In genomic region chr10:124222298-124223000, GRCh38 we compare ENCODE assay signal across 16 cellular contexts.
DNase-seq lines count a peak whose midpoint lies in the region; ATAC-seq, FAIRE-seq and TF ChIP-seq lines count a peak whose summit lies in the region.
"Had no signal": no experiment of that assay in that cellular context is flagged by ENCODE, and none has a peak within 500 bp of the region (broad histone marks: within the 10 kb centered on the region; RNA-seq: fewer than 3 reads in every experiment).

No MANE protein-coding gene starts in this region.

- no peak overlapping the region for H4K8ac ChIP-seq in neuronal stem cell (ENCODE audit: low read depth, low read length)

- peaks cover 2% of the 10 kb centered on the region for H3K36me3 Mint-ChIP-seq in astrocyte (ENCODE audit: low read depth, unreplicated experiment)

- no peak overlapping the region for H3K23ac ChIP-seq in neuronal stem cell (ENCODE audit: low read depth, low read length, poor library complexity)

- H3K4me1 ChIP-seq in astrocyte (ENCODE audit: insufficient read depth, low read length) (peaks cover 30% of the 10 kb centered on the region), neuronal stem cell (ENCODE audit: control insufficient read depth in 2 of 2, insufficient read depth in 1 of 2, low read depth in 1 of 2, low read length in 2 of 2) (peaks cover 0 to 5% of the 10 kb centered on the region in 2 donors)

- no peak overlapping the region for H3K9ac ChIP-seq in astrocyte (ENCODE audit: low read length)
- H3K9ac ChIP-seq in neuronal stem cell (ENCODE audit: low read depth, low read length, poor library complexity) = no peak overlapping the region

- peak overlapping the region; percentile 27 for H2AK5ac ChIP-seq in neuronal stem cell (ENCODE audit: low read depth, low read length)

- H3K4me3 ChIP-seq in astrocyte (ENCODE audit: insufficient read depth, low read depth, low read length) (no peak overlapping the region), neuronal stem cell (ENCODE audit: low read length in 2 of 2) (no peak overlapping the region)
- H3K4me3 ChIP-seq: left ventricle myocardium inferior had no signal

- peak; percentile 10 for DNase-seq in astrocyte (ENCODE audit: low read depth)
- DNase-seq in neuronal stem cell (ENCODE audit: low spot score) = no peak
- DNase-seq in NK-92 treated with Interleukin-12 subunit alpha and Interleukin-12 subunit beta, amount 100 ng/mL, for 24 hours (lab: John Stamatoyannopoulos, UW) = no peak
- DNase-seq: foreskin fibroblast, left ventricle myocardium inferior, NCI-H187 had no signal

- H3K18ac ChIP-seq in neuronal stem cell (ENCODE audit: low read length) = no peak overlapping the region

- peaks cover 23% of the 10 kb centered on the region for H3K27me3 Mint-ChIP-seq in astrocyte (ENCODE audit: low read depth, unreplicated experiment)

- H3K4me3 Mint-ChIP-seq in astrocyte (ENCODE audit: unreplicated experiment) = peak overlapping the region; percentile 34
- H3K4me3 Mint-ChIP-seq: activated T-helper 1 cell treated with anti-CD3 and anti-CD28 coated beads, Interleukin-12 subunit alpha, Interleukin-12 subunit beta, Interleukin-2, Interleukin-4 antibody, amounts not matched to agents 30 ng/mL and 10 ng/mL and 1 ng/mL, durations not matched to agents 14 hours and 24 hours and 36 hours; central memory CD8-positive, alpha-beta T cell had no signal

- H3K79me1 ChIP-seq in neuronal stem cell (ENCODE audit: low read depth, low read length) = no peaks in the 10 kb centered on the region

- no peak overlapping the region for H4K91ac ChIP-seq in neuronal stem cell (ENCODE audit: low read depth, low read length, poor library complexity)

- no peak overlapping the region for H3K14ac ChIP-seq in neuronal stem cell (ENCODE audit: low read length)

- peak overlapping the region; percentile 62 for H3K4me2 ChIP-seq in astrocyte (ENCODE audit: low read length)
- H3K4me2 ChIP-seq in neuronal stem cell (ENCODE audit: insufficient read depth, low read length, poor library complexity, severe bottlenecking) = no peak overlapping the region

- H3K9me3 ChIP-seq in astrocyte (ENCODE audit: insufficient read depth, low read depth, low read length) (peaks cover 4% of the 10 kb centered on the region), neuronal stem cell (replicated peaks in 1 of 2; ENCODE audit: control insufficient read depth in 2 of 2, insufficient read depth in 1 of 2, low read depth in 1 of 2, low read length in 2 of 2) (peaks cover 0 to 2% of the 10 kb centered on the region in 2 donors)

- no peak overlapping the region for H2BK120ac ChIP-seq in neuronal stem cell (ENCODE audit: low read depth, low read length)

- no peak overlapping the region for H3K27ac Mint-ChIP-seq in astrocyte (ENCODE audit: unreplicated experiment)
- H3K27ac Mint-ChIP-seq: activated T-helper 1 cell treated with anti-CD3 and anti-CD28 coated beads, Interleukin-12 subunit alpha, Interleukin-12 subunit beta, Interleukin-2, Interleukin-4 antibody, amounts not matched to agents 30 ng/mL and 10 ng/mL and 1 ng/mL, durations not matched to agents 14 hours and 24 hours and 36 hours had no signal

- no peak overlapping the region for H2BK5ac ChIP-seq in neuronal stem cell (ENCODE audit: low read length)

- no CpG with 5 or more reads among the region's 15 CpGs for WGBS in neuronal stem cell (ENCODE audit: extremely low coverage in 2 of 2, insufficient read length in 2 of 2, insufficient replicate concordance in 1 of 2), 2 donors

- ATAC-seq in GM18861 (IDR thresholded peaks at IDR 0.05; ENCODE audit: unreplicated experiment) (peak; percentile 30), HG02759 (IDR thresholded peaks at IDR 0.05; ENCODE audit: unreplicated experiment) (peak; percentile 30), GM18517 (IDR thresholded peaks at IDR 0.05; ENCODE audit: unreplicated experiment) (no peak), GM21576 (IDR thresholded peaks at IDR 0.05; ENCODE audit: unreplicated experiment) (no peak), GM21528 (IDR thresholded peaks at IDR 0.05; ENCODE audit: low FRiP score, unreplicated experiment) (no peak)
- ATAC-seq: HCT116 had no signal

- no peak for TF ChIP-seq CTCF in astrocyte (IDR thresholded peaks at IDR 0.05; ENCODE audit: insufficient read depth, low read depth, low read length)

- H2AFZ ChIP-seq in astrocyte (ENCODE audit: low read depth, low read length) = no peak overlapping the region
- peak overlapping the region; percentile 19 for H2AFZ ChIP-seq in neuronal stem cell (ENCODE audit: low read length)

- H3K27me3 ChIP-seq in astrocyte (ENCODE audit: insufficient read depth, low read length) (peaks cover 9% of the 10 kb centered on the region), neuronal stem cell (ENCODE audit: control insufficient read depth in 3 of 3, insufficient read depth in 3 of 3, low read depth in 1 of 3, low read length in 3 of 3) (peaks cover 0 to 2% (median 0%) of the 10 kb centered on the region in 3 experiments)

- no peak for FAIRE-seq in astrocyte (lab: Jason Lieb, UNC)
- FAIRE-seq: GM12891, RCC 7860 had no signal

- H3K27ac ChIP-seq in astrocyte (ENCODE audit: low read depth, low read length) = no peak overlapping the region
- H3K27ac ChIP-seq in neuronal stem cell (replicated peaks; ENCODE audit: low read length) = no peak overlapping the region

- H2BK12ac ChIP-seq in neuronal stem cell (ENCODE audit: low read length) = no peak overlapping the region

- H2BK15ac ChIP-seq in neuronal stem cell (ENCODE audit: low read length) = no peak overlapping the region

- peaks cover 10% of the 10 kb centered on the region for H3K9me3 Mint-ChIP-seq in astrocyte (ENCODE audit: unreplicated experiment)

- no peak overlapping the region for H3K4ac ChIP-seq in neuronal stem cell (ENCODE audit: low read length)

- H3K36me3 ChIP-seq in astrocyte (ENCODE audit: insufficient read depth, low read length) = no peaks in the 10 kb centered on the region
- no peaks in the 10 kb centered on the region for H3K36me3 ChIP-seq in neuronal stem cell (replicated peaks in 1 of 2; ENCODE audit: control insufficient read depth in 2 of 2, insufficient read depth in 2 of 2, low read length in 2 of 2)
- H3K36me3 ChIP-seq: left ventricle myocardium inferior had no signal

- no peaks in the 10 kb centered on the region for H3K79me2 ChIP-seq in astrocyte (ENCODE audit: insufficient read depth, low read length)

- peaks cover 13% of the 10 kb centered on the region for H3K4me1 Mint-ChIP-seq in astrocyte (ENCODE audit: low read depth, unreplicated experiment)

- no peaks in the 10 kb centered on the region for H4K20me1 ChIP-seq in astrocyte (ENCODE audit: insufficient read depth, low read length)

Comparison
In these comparisons a context has a peak if more than half of its experiments do, and no peak if none do; other contexts are left out.
1. ATAC-seq: peak in GM18861 (single experiment) and HG02759 (single experiment); none in GM18517 (single experiment), GM21576 (single experiment) and GM21528 (single experiment).